1 cellular context compared by ENCODE assay signal in the genomic region with DNA sequence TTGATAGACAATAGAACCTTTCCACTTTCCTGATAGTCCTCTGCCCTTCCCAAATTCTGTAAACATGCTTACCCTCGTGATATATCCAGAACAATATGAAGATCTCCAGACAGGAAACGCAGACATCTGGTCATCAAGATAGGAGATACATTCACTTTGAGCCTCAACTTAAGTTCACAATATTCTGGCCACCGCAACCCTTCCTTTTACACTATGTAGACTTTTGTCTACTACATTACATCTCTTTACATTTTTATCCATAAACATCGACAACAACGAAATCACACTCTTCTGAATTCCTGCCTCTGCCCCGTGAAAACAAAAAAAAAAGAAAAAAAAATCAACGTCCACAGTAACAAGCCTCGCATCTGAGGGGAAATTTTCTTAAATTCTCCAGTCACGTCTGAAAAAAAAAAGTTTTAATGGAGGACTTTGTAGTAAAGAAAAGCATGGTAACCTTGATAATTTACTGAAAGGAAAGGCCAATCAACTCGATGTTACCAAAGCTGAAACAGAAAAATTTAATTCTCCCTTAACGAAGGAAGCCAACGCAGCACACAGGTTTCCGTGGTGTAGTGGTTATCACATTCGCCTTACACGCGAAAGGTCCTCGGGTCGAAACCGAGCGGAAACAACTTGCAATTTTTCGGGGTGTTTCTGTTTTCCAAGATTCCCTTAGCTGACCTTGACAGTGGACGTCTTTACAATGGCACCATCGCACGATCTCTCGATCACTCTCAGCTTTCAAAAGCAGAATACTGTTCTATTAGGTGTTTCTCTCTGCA.
TF ChIP-seq lines count a peak whose summit lies in the region.

No MANE protein-coding gene starts in this region.

TF ChIP-seq in GM23338, 12 proteins besides CTCF, POLR2A, EP300 and RAD21 (continued from another document):
- TF ChIP-seq CREB1 (CRISPR knock-in tag; IDR thresholded peaks at IDR 0.05; ENCODE audit: low read depth) = no peak
